15 cellular contexts compared by ENCODE assay signal in the genomic region with DNA sequence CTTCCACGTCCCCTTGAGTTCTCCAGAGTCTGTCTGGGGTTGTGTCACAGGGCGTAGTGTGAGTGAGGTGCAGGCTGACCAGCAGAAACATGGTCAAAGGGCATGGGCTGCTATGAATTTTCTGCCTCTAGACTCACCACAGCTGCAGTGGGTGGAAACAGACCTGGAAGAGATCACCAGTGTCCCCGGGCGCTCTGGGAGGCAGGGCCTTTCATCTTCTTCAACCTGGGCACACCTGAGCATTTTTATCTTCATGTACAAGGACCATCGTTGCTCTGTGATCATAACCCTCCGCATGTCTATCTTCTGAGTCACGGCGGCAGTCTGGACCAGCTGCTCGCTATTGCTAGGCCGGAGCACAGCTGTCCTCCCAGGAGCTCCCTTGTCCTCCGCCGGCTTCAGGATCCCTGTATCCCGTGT. TPM values are rescaled to one million over a fixed set of nuclear protein-coding genes. Genes with fewer than 3 reads are reported as not detected.
DNase-seq lines count a peak whose midpoint lies in the region; ATAC-seq, FAIRE-seq and TF ChIP-seq lines count a peak whose summit lies in the region.
"Had no signal": no experiment of that assay in that cellular context is flagged by ENCODE, and none has a peak within 500 bp of the region (broad histone marks: within the 10 kb centered on the region; RNA-seq: fewer than 3 reads in every experiment).

No MANE protein-coding gene starts in this region.

- no peak overlapping the region for H3K4me3 ChIP-seq in PC-9
- H3K4me3 ChIP-seq: adrenal gland, thoracic aorta had no signal

- H2AFZ ChIP-seq in PC-9: no peak overlapping the region

- H3K4me1 ChIP-seq in PC-9 (replicated peaks; ENCODE audit: insufficient read depth): peaks cover 39% of the 10 kb centered on the region
- H3K4me1 ChIP-seq: adrenal gland had no signal

- no peak for TF ChIP-seq CTCF in PC-9 (conservative IDR thresholded peaks at IDR 0.05)
- TF ChIP-seq CTCF in D721Med (IDR thresholded peaks at IDR 0.05; ENCODE audit: insufficient read depth, missing control alignments): no peak

- H3K36me3 ChIP-seq in PC-9 (ENCODE audit: low read depth): no peaks in the 10 kb centered on the region
- H3K36me3 ChIP-seq: adrenal gland, thoracic aorta had no signal

- H4K20me1 ChIP-seq in PC-9 (ENCODE audit: insufficient read depth): no peaks in the 10 kb centered on the region

- POLR2A ChIA-PET in PC-9 (lab: Charles Lee; ENCODE audit: unreplicated experiment): interaction anchor here (0.5 to 0.7 kb wide), 5 partner anchors 30 to 1711 kb away, joined by 3 to 16 read pairs (median 4); partner anchors contain the start of genes DEGS1 and PYCR2

- H3K79me2 ChIP-seq in PC-9 (ENCODE audit: low read depth): no peaks in the 10 kb centered on the region

- DNase-seq in DMS53 (lab: John Stamatoyannopoulos, UW) (peak; percentile 72), PC-9 (peak; percentile 94), kidney tubule cell (ENCODE audit: low spot score) (peak; percentile 40), posterior vena cava (ENCODE audit: low spot score) (peak; percentile 70), A172 (ENCODE audit: low spot score) (no peak), activated gamma-delta T cell treated with Interleukin-2 at 50 U/mL for 16 hours (no peak), D721Med (ENCODE audit: insufficient read length, low spot score) (no peak)
- DNase-seq: activated CD4-positive, alpha-beta T cell treated with anti-CD3 and anti-CD28 coated beads for 36 hours; adrenal gland; kidney; NCI-H1092; SHP77 treated with DMSO at 0.1 percent for 48 hours had no signal

- intact Hi-C loops in PC-9 (cut with micrococcal nuclease; ENCODE audit: unreplicated experiment): loop anchor here (1.0 to 5.0 kb wide), 4 partner anchors 8 to 510 kb away; partner anchors contain the start of gene DEGS1
- intact Hi-C loops in posterior vena cava (cut with DNase I): no loop called here

- CTCF ChIA-PET in PC-9 (lab: Charles Lee): interaction anchor here (0.6 to 0.7 kb wide), 2 partner anchors 44 to 531 kb away, joined by 3 to 4 read pairs; no protein-coding TSS in a partner anchor

- no peak for ATAC-seq in HG03521 (IDR thresholded peaks at IDR 0.05; ENCODE audit: unreplicated experiment)
- ATAC-seq: activated CD4-positive, alpha-beta T cell treated with anti-CD3 and anti-CD28 coated beads for 36 hours had no signal

- no peaks in the 10 kb centered on the region for H3K9me2 ChIP-seq in PC-9 (ENCODE audit: insufficient read depth)

- FAIRE-seq in D721Med (lab: Jason Lieb, UNC): no peak
- FAIRE-seq: endothelial cell of umbilical vein, kidney had no signal

- peak overlapping the region; percentile 69 for H3K4me2 ChIP-seq in PC-9

- H3K27me3 ChIP-seq in PC-9 (ENCODE audit: insufficient read depth, low read depth): no peaks in the 10 kb centered on the region
- H3K27me3 ChIP-seq: adrenal gland had no signal

- peaks cover 27% of the 10 kb centered on the region for H3F3A ChIP-seq in PC-9 (ENCODE audit: insufficient read depth, low read depth)

- H3K9me3 ChIP-seq in PC-9 (ENCODE audit: insufficient read depth, low read depth): no peaks in the 10 kb centered on the region
- H3K9me3 ChIP-seq: adrenal gland, thoracic aorta had no signal

- H3K27ac ChIP-seq in PC-9: peak overlapping the region; percentile 80
- H3K27ac ChIP-seq: adrenal gland, thoracic aorta had no signal

- BruUV-seq in PC-9 (replicated peaks; lab: Mats Ljungman, UMichigan): no TSS peak

RNA-seq across cellular contexts. Expression of gene DEGS1, which starts 29.6 kb away (rescaled TPM):
- total RNA-seq in PC-9 (2021): 19.2 and 20.0 TPM in 2 replicates
- total RNA-seq in posterior vena cava: 100 to 1,000 TPM in 1 of 2 donors, 10 to 100 TPM in 1; 91.5 to 109 TPM
- total RNA-seq in A172 (2014; rRNA removed; shearing (Covaris generic)): 151 and 198 TPM in 2 replicates

Comparison
In these comparisons a context has a peak if more than half of its experiments do, and no peak if none do; other contexts are left out.
1. DNase-seq: peak in DMS53 (single experiment), PC-9 (2 of 2), kidney tubule cell (single experiment) and posterior vena cava (single experiment); none in A172 (single experiment), activated gamma-delta T cell treated with Interleukin-2 at 50 U/mL for 16 hours (single experiment) and D721Med (single experiment).